29 cellular contexts compared by ENCODE assay signal in genomic region chr7:2373646-2374045, GRCh38.
"Had no signal": no experiment of that assay in that cellular context is flagged by ENCODE, and none has a peak within 500 bp of the region (broad histone marks: within the 10 kb centered on the region; RNA-seq: fewer than 3 reads in every experiment).

No MANE protein-coding gene starts in this region.

- ATAC-seq: activated T-cell treated with anti-CD3 and anti-CD28 coated beads, Interleukin-2, amount 50 U/mL, for 72 hours had no signal

- H3K4me3 Mint-ChIP-seq: activated CD4-positive, alpha-beta memory T cell treated with anti-CD3 and anti-CD28 coated beads, Interleukin-2, amount 10 ng/mL, durations not matched to agents 7 days and 5 days; activated CD4-positive, alpha-beta T cell treated with anti-CD3 and anti-CD28 coated beads, Interleukin-2, amount 10 ng/mL, durations not matched to agents 7 days and 5 days; activated naive CD8-positive, alpha-beta T cell; activated T-cell treated with anti-CD3 and anti-CD28 coated beads, Interleukin-2, amount 50 U/mL, for 24 hours; activated T-cell treated with anti-CD3 and anti-CD28 coated beads, Interleukin-2, amount 50 U/mL, for 72 hours; dendritic cell treated with granulocyte-macrophage colony-stimulating factor and Interleukin-4, amounts not matched to agents 40 ng/mL and 50 ng/mL, for 4 days; endodermal cell; WTC11 had no signal

- H3K4me1 Mint-ChIP-seq: activated CD4-positive, alpha-beta memory T cell treated with anti-CD3 and anti-CD28 coated beads, Interleukin-2, amount 10 ng/mL, durations not matched to agents 7 days and 5 days; endodermal cell; WTC11 had no signal

- H3K9me3 Mint-ChIP-seq: activated CD4-positive, alpha-beta memory T cell treated with anti-CD3 and anti-CD28 coated beads, Interleukin-2, amount 10 ng/mL, durations not matched to agents 7 days and 5 days; activated CD4-positive, alpha-beta T cell treated with anti-CD3 and anti-CD28 coated beads, Interleukin-2, amount 10 ng/mL, durations not matched to agents 7 days and 5 days; activated T-cell treated with anti-CD3 and anti-CD28 coated beads, Interleukin-2, amount 50 U/mL, for 24 hours; activated T-cell treated with anti-CD3 and anti-CD28 coated beads, Interleukin-2, amount 50 U/mL, for 72 hours; dendritic cell treated with granulocyte-macrophage colony-stimulating factor and Interleukin-4, amounts not matched to agents 40 ng/mL and 50 ng/mL, for 4 days; endodermal cell; WTC11 had no signal

- H3K27ac ChIP-seq: coronary artery, dorsolateral prefrontal cortex, heart left ventricle, VCaP had no signal

- H3K27me3 Mint-ChIP-seq: activated CD4-positive, alpha-beta memory T cell treated with anti-CD3 and anti-CD28 coated beads, Interleukin-2, amount 10 ng/mL, durations not matched to agents 7 days and 5 days; activated CD4-positive, alpha-beta T cell treated with anti-CD3 and anti-CD28 coated beads, Interleukin-2, amount 10 ng/mL, durations not matched to agents 7 days and 5 days; activated naive CD8-positive, alpha-beta T cell; activated T-cell treated with anti-CD3 and anti-CD28 coated beads, Interleukin-2, amount 50 U/mL, for 24 hours; dendritic cell treated with granulocyte-macrophage colony-stimulating factor and Interleukin-4, amounts not matched to agents 40 ng/mL and 50 ng/mL, for 4 days had no signal

- H3K4me1 ChIP-seq: heart left ventricle had no signal

- H3K27ac Mint-ChIP-seq: activated CD4-positive, alpha-beta memory T cell treated with anti-CD3 and anti-CD28 coated beads, Interleukin-2, amount 10 ng/mL, durations not matched to agents 7 days and 5 days; activated CD4-positive, alpha-beta T cell treated with anti-CD3 and anti-CD28 coated beads, Interleukin-2, amount 10 ng/mL, durations not matched to agents 7 days and 5 days; activated naive CD8-positive, alpha-beta T cell; activated T-cell treated with anti-CD3 and anti-CD28 coated beads, Interleukin-2, amount 50 U/mL, for 24 hours; activated T-cell treated with anti-CD3 and anti-CD28 coated beads, Interleukin-2, amount 50 U/mL, for 72 hours; dendritic cell treated with granulocyte-macrophage colony-stimulating factor and Interleukin-4, amounts not matched to agents 40 ng/mL and 50 ng/mL, for 4 days; endodermal cell; WTC11 had no signal

- H3K4me3 ChIP-seq: body of pancreas, coronary artery, dorsolateral prefrontal cortex, heart left ventricle had no signal

- H3K9me3 ChIP-seq: body of pancreas, heart left ventricle had no signal

- DNase-seq: activated CD4-positive, alpha-beta memory T cell treated with anti-CD3 and anti-CD28 coated beads, Interleukin-2, amount 10 ng/mL, durations not matched to agents 7 days and 5 days; activated CD4-positive, alpha-beta T cell treated with anti-CD3 and anti-CD28 coated beads for 1 hour; activated CD4-positive, alpha-beta T cell treated with anti-CD3 and anti-CD28 coated beads for 4 hours; activated CD4-positive, alpha-beta T cell treated with anti-CD3 and anti-CD28 coated beads, Interleukin-2, amount 10 ng/mL, durations not matched to agents 7 days and 5 days; activated CD4-positive, alpha-beta T cell treated with anti-CD3 and anti-CD28 coated beads, Interleukin-2, amount 50 U/mL, for 4 hours; activated CD8-positive, alpha-beta memory T cell treated with anti-CD3 and anti-CD28 coated beads, Interleukin-2, amount 50 U/mL, for 48 hours; activated gamma-delta T cell treated with Interleukin-2 at 50 U/mL for 16 hours; activated naive CD4-positive, alpha-beta T cell treated with anti-CD3 and anti-CD28 coated beads, Interleukin-2, amount 50 U/mL, for 16 hours; activated naive CD4-positive, alpha-beta T cell treated with Interleukin-2 at 50 U/mL for 16 hours; activated T-cell treated with anti-CD3 and anti-CD28 coated beads for 4 hours; activated T-cell treated with anti-CD3 and anti-CD28 coated beads, Interleukin-2, amount 50 U/mL, for 24 hours; activated T-cell treated with anti-CD3 and anti-CD28 coated beads, Interleukin-2, amount 50 U/mL, for 72 hours; amniotic stem cell; aorta; caudate nucleus; cerebellar nuclear complex; effector memory CD4-positive, alpha-beta T cell; foreskin fibroblast; glutamatergic neuron; heart left ventricle; T-helper 2 cell had no signal

- H3K36me3 Mint-ChIP-seq: activated naive CD8-positive, alpha-beta T cell had no signal

- H3K27me3 ChIP-seq: body of pancreas, dorsolateral prefrontal cortex, heart left ventricle had no signal
